In the genomic region with DNA sequence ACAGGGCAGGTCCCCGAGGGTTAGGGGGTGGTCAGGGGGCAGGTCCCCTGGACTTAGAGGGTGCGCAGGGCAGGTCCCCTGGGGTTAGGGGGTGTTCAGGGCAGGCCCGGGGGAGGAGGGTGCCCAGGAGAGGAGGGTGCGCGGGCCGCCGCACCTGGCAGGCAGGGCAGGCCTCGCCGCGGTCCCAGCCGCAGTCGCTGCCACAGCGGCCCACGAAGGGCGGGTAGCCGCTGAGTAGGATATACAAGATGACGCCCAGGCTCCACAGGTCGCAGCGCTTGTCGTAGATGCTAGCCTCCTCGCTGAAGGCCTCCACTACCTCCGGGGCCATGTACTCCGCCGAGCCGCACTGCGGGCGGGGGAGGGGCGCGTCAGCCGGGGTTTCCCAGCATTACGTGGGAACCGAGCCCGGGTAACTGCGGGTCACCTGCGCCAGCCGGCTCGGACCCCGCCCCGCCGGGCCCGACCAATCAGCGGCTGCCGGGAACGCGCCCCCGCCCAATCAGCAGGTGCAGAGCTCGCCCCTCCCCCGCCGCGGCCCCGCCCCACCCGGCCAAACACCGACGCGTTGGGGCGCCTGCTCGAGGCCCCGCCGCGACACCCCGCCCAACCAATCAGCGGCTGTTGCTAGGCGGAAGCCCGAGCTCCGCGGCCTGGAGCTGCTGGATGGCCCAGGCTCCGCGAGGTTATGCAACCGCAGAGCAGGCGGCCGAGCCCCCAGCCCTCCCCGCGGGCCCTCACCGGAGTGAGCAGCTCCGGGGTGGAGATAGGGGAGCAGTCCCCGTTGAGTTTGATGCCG, we compare ENCODE assay signal across 1 cellular context.
TF ChIP-seq lines count a peak whose summit lies in the region.

No MANE protein-coding gene starts in this region.

TF ChIP-seq in K562, 482 proteins besides CTCF, POLR2A, EP300 and RAD21 (continued from another document and continues in another):
- TF ChIP-seq, protein P1, sequence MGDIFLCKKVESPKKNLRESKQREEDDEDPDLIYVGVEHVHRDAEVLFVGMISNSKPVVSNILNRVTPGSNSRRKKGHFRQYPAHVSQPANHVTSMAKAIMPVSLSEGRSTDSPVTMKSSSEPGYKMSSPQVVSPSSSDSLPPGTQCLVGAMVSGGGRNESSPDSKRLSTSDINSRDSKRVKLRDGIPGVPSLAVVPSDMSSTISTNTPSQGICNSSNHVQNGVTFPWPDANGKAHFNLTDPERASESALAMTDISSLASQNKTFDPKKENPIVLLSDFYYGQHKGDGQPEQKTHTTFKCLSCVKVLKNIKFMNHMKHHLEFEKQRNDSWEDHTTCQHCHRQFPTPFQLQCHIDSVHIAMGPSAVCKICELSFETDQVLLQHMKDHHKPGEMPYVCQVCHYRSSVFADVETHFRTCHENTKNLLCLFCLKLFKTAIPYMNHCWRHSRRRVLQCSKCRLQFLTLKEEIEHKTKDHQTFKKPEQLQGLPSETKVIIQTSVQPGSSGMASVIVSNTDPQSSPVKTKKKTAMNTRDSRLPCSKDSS (IDR thresholded peaks at IDR 0.05; ENCODE audit: low read depth, partially characterized antibody), result no peak
- TF ChIP-seq, protein P2, sequence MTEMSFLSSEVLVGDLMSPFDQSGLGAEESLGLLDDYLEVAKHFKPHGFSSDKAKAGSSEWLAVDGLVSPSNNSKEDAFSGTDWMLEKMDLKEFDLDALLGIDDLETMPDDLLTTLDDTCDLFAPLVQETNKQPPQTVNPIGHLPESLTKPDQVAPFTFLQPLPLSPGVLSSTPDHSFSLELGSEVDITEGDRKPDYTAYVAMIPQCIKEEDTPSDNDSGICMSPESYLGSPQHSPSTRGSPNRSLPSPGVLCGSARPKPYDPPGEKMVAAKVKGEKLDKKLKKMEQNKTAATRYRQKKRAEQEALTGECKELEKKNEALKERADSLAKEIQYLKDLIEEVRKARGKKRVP (CRISPR knock-in tag; IDR thresholded peaks at IDR 0.05), result peak; percentile 38; the same call in 1 of the 2 replicates
- TF ChIP-seq BCL6 (CRISPR knock-in tag; IDR thresholded peaks at IDR 0.05) (no peak), HOXB6 (CRISPR knock-in tag; IDR thresholded peaks at IDR 0.05; ENCODE audit: borderline replicate concordance) (no peak), CHCHD3 (CRISPR knock-in tag; IDR thresholded peaks at IDR 0.05) (no peak), ZNF3 (CRISPR knock-in tag; IDR thresholded peaks at IDR 0.05) (no peak), SRSF3 (IDR thresholded peaks at IDR 0.05; ENCODE audit: insufficient read depth, low read length) (peak; percentile 91; the same call in 1 of the 2 replicates), ZNF316 (IDR thresholded peaks at IDR 0.05) (no peak), MBD2 (IDR thresholded peaks at IDR 0.05; ENCODE audit: borderline replicate concordance, low read depth) (peak; percentile 43; the same call in 1 of the 2 replicates), CBFA2T3 (IDR thresholded peaks at IDR 0.05) (no peak), SETDB1 (IDR thresholded peaks at IDR 0.05; ENCODE audit: low read length) (no peak), TOE1 (IDR thresholded peaks at IDR 0.05; ENCODE audit: borderline replicate concordance) (no peak), TOE1 (CRISPR knock-in tag; IDR thresholded peaks at IDR 0.05; ENCODE audit: borderline replicate concordance, low read depth) (no peak), SRSF1 (IDR thresholded peaks at IDR 0.05; ENCODE audit: low read depth, low read length) (no peak), SMARCE1 (IDR thresholded peaks at IDR 0.05) (no peak), ATF1 (CRISPR knock-in tag; IDR thresholded peaks at IDR 0.05) (no peak), ATF1 (tag; IDR thresholded peaks at IDR 0.05) (peak; percentile 73), HDAC6 (IDR thresholded peaks at IDR 0.05; ENCODE audit: low read depth, low read length) (no peak), FOXM1 (IDR thresholded peaks at IDR 0.05; ENCODE audit: low read depth) (no peak), FOXM1 (CRISPR knock-in tag; IDR thresholded peaks at IDR 0.05; ENCODE audit: low read depth) (no peak), CCNT2 (IDR thresholded peaks at IDR 0.05; ENCODE audit: borderline replicate concordance, extremely low read depth, insufficient read length, low read depth, low read length) (peak; percentile 82), HDAC1 (IDR thresholded peaks at IDR 0.05) (peak in 1 of 2 experiments; percentile 34; a peak in 1 of 4 replicates), ZNF274 (IDR thresholded peaks at IDR 0.05; ENCODE audit: borderline replicate concordance, low read depth, low read length) (no peak), TGIF2 (CRISPR knock-in tag; IDR thresholded peaks at IDR 0.05) (no peak), GTF2A2 (tag; IDR thresholded peaks at IDR 0.05) (no peak), OTX1 (CRISPR knock-in tag; IDR thresholded peaks at IDR 0.05) (no peak)
- TF ChIP-seq, protein P3, sequence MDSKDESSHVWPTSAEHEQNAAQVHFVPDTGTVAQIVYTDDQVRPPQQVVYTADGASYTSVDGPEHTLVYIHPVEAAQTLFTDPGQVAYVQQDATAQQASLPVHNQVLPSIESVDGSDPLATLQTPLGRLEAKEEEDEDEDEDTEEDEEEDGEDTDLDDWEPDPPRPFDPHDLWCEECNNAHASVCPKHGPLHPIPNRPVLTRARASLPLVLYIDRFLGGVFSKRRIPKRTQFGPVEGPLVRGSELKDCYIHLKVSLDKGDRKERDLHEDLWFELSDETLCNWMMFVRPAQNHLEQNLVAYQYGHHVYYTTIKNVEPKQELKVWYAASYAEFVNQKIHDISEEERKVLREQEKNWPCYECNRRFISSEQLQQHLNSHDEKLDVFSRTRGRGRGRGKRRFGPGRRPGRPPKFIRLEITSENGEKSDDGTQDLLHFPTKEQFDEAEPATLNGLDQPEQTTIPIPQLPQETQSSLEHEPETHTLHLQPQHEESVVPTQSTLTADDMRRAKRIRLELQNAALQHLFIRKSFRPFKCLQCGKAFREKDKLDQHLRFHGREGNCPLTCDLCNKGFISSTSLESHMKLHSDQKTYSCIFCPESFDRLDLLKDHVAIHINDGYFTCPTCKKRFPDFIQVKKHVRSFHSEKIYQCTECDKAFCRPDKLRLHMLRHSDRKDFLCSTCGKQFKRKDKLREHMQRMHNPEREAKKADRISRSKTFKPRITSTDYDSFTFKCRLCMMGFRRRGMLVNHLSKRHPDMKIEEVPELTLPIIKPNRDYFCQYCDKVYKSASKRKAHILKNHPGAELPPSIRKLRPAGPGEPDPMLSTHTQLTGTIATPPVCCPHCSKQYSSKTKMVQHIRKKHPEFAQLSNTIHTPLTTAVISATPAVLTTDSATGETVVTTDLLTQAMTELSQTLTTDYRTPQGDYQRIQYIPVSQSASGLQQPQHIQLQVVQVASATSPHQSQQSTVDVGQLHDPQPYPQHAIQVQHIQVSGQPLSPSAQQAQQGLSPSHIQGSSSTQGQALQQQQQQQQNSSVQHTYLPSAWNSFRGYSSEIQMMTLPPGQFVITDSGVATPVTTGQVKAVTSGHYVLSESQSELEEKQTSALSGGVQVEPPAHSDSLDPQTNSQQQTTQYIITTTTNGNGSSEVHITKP (IDR thresholded peaks at IDR 0.05; ENCODE audit: partially characterized antibody), result peak; percentile 32
- TF ChIP-seq, protein P4, sequence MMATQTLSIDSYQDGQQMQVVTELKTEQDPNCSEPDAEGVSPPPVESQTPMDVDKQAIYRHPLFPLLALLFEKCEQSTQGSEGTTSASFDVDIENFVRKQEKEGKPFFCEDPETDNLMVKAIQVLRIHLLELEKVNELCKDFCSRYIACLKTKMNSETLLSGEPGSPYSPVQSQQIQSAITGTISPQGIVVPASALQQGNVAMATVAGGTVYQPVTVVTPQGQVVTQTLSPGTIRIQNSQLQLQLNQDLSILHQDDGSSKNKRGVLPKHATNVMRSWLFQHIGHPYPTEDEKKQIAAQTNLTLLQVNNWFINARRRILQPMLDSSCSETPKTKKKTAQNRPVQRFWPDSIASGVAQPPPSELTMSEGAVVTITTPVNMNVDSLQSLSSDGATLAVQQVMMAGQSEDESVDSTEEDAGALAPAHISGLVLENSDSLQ (IDR thresholded peaks at IDR 0.05), result no peak
- TF ChIP-seq, protein P5, sequence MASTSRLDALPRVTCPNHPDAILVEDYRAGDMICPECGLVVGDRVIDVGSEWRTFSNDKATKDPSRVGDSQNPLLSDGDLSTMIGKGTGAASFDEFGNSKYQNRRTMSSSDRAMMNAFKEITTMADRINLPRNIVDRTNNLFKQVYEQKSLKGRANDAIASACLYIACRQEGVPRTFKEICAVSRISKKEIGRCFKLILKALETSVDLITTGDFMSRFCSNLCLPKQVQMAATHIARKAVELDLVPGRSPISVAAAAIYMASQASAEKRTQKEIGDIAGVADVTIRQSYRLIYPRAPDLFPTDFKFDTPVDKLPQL (IDR thresholded peaks at IDR 0.05; ENCODE audit: extremely low read depth, insufficient read length), result no peak
- TF ChIP-seq, protein P6, sequence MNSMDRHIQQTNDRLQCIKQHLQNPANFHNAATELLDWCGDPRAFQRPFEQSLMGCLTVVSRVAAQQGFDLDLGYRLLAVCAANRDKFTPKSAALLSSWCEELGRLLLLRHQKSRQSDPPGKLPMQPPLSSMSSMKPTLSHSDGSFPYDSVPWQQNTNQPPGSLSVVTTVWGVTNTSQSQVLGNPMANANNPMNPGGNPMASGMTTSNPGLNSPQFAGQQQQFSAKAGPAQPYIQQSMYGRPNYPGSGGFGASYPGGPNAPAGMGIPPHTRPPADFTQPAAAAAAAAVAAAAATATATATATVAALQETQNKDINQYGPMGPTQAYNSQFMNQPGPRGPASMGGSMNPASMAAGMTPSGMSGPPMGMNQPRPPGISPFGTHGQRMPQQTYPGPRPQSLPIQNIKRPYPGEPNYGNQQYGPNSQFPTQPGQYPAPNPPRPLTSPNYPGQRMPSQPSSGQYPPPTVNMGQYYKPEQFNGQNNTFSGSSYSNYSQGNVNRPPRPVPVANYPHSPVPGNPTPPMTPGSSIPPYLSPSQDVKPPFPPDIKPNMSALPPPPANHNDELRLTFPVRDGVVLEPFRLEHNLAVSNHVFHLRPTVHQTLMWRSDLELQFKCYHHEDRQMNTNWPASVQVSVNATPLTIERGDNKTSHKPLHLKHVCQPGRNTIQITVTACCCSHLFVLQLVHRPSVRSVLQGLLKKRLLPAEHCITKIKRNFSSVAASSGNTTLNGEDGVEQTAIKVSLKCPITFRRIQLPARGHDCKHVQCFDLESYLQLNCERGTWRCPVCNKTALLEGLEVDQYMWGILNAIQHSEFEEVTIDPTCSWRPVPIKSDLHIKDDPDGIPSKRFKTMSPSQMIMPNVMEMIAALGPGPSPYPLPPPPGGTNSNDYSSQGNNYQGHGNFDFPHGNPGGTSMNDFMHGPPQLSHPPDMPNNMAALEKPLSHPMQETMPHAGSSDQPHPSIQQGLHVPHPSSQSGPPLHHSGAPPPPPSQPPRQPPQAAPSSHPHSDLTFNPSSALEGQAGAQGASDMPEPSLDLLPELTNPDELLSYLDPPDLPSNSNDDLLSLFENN (IDR thresholded peaks at IDR 0.05; ENCODE audit: low read depth in 2 of 2, low read length in 2 of 2), result no peak; a peak in 1 of 4 replicates
- TF ChIP-seq, protein P7, sequence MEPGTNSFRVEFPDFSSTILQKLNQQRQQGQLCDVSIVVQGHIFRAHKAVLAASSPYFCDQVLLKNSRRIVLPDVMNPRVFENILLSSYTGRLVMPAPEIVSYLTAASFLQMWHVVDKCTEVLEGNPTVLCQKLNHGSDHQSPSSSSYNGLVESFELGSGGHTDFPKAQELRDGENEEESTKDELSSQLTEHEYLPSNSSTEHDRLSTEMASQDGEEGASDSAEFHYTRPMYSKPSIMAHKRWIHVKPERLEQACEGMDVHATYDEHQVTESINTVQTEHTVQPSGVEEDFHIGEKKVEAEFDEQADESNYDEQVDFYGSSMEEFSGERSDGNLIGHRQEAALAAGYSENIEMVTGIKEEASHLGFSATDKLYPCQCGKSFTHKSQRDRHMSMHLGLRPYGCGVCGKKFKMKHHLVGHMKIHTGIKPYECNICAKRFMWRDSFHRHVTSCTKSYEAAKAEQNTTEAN (CRISPR knock-in tag; IDR thresholded peaks at IDR 0.05), result no peak
- TF ChIP-seq, protein P8, sequence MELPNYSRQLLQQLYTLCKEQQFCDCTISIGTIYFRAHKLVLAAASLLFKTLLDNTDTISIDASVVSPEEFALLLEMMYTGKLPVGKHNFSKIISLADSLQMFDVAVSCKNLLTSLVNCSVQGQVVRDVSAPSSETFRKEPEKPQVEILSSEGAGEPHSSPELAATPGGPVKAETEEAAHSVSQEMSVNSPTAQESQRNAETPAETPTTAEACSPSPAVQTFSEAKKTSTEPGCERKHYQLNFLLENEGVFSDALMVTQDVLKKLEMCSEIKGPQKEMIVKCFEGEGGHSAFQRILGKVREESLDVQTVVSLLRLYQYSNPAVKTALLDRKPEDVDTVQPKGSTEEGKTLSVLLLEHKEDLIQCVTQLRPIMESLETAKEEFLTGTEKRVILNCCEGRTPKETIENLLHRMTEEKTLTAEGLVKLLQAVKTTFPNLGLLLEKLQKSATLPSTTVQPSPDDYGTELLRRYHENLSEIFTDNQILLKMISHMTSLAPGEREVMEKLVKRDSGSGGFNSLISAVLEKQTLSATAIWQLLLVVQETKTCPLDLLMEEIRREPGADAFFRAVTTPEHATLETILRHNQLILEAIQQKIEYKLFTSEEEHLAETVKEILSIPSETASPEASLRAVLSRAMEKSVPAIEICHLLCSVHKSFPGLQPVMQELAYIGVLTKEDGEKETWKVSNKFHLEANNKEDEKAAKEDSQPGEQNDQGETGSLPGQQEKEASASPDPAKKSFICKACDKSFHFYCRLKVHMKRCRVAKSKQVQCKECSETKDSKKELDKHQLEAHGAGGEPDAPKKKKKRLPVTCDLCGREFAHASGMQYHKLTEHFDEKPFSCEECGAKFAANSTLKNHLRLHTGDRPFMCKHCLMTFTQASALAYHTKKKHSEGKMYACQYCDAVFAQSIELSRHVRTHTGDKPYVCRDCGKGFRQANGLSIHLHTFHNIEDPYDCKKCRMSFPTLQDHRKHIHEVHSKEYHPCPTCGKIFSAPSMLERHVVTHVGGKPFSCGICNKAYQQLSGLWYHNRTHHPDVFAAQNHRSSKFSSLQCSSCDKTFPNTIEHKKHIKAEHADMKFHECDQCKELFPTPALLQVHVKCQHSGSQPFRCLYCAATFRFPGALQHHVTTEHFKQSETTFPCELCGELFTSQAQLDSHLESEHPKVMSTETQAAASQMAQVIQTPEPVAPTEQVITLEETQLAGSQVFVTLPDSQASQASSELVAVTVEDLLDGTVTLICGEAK (IDR thresholded peaks at IDR 0.05), result no peak
- TF ChIP-seq, protein P8 (CRISPR knock-in tag; IDR thresholded peaks at IDR 0.05), result no peak
